Comparison of ENCODE assay signal across 8 cellular contexts in genomic region chrX:12770440-12770839, GRCh38. TPM values are rescaled to one million over a fixed set of nuclear protein-coding genes. Genes with fewer than 3 reads are reported as not detected.
DNase-seq lines count a peak whose midpoint lies in the region; ATAC-seq and TF ChIP-seq lines count a peak whose summit lies in the region.

No MANE protein-coding gene starts in this region.

- DNase-seq in natural killer cell (no peak), NCI-H82 treated with DMSO at 0.1 percent for 48 hours (lab: John Stamatoyannopoulos, UW; ENCODE audit: unreplicated experiment) (peak; percentile 8), epithelial cell of proximal tubule (ENCODE audit: low read depth) (no peak), retinal pigment epithelial cell (ENCODE audit: low read depth) (no peak), NCI-H1694 treated with DMSO at 0.1 percent for 48 hours (lab: John Stamatoyannopoulos, UW) (no peak)
- no peak for DNase-seq in natural killer cell treated with Interleukin-12 subunit alpha and Interleukin-12 subunit beta and Interleukin-15 and Interleukin-18, amount 100 ng/mL, for 72 hours (ENCODE audit: low spot score)

- no peaks in the 10 kb centered on the region for H3K9me3 Mint-ChIP-seq in natural killer cell
- H3K9me3 Mint-ChIP-seq in natural killer cell treated with Interleukin-12 subunit alpha and Interleukin-12 subunit beta and Interleukin-15 and Interleukin-18, amount 100 ng/mL, for 72 hours: no peaks in the 10 kb centered on the region

- no peak overlapping the region for H3K27ac Mint-ChIP-seq in natural killer cell
- no peak overlapping the region for H3K27ac Mint-ChIP-seq in natural killer cell treated with Interleukin-12 subunit alpha and Interleukin-12 subunit beta and Interleukin-15 and Interleukin-18, amount 100 ng/mL, for 72 hours

- peaks cover 0 to 7% of the 10 kb centered on the region in 2 donors for H3K4me1 Mint-ChIP-seq in natural killer cell
- peaks cover 0 to 4% of the 10 kb centered on the region in 2 donors for H3K4me1 Mint-ChIP-seq in natural killer cell treated with Interleukin-12 subunit alpha and Interleukin-12 subunit beta and Interleukin-15 and Interleukin-18, amount 100 ng/mL, for 72 hours (ENCODE audit: low read depth in 2 of 2)

- intact Hi-C loops in natural killer cell (cut with micrococcal nuclease): no loop called here

- no peak overlapping the region for H3K4me3 Mint-ChIP-seq in natural killer cell
- no peak overlapping the region for H3K4me3 Mint-ChIP-seq in natural killer cell treated with Interleukin-12 subunit alpha and Interleukin-12 subunit beta and Interleukin-15 and Interleukin-18, amount 100 ng/mL, for 72 hours

- no peak overlapping the region for H3K4me3 ChIP-seq in epithelial cell of proximal tubule (ENCODE audit: low read depth, low read length)
- H3K4me3 ChIP-seq in retinal pigment epithelial cell (ENCODE audit: low read length): no peak overlapping the region

- H3K36me3 Mint-ChIP-seq in natural killer cell: no peaks in the 10 kb centered on the region
- no peaks in the 10 kb centered on the region for H3K36me3 Mint-ChIP-seq in natural killer cell treated with Interleukin-12 subunit alpha and Interleukin-12 subunit beta and Interleukin-15 and Interleukin-18, amount 100 ng/mL, for 72 hours

- TF ChIP-seq CTCF in natural killer cell (IDR thresholded peaks at IDR 0.05) (peak; percentile 33), epithelial cell of proximal tubule (conservative IDR thresholded peaks at IDR 0.05; ENCODE audit: low read depth, low read length) (peak; percentile 42), retinal pigment epithelial cell (conservative IDR thresholded peaks at IDR 0.05; ENCODE audit: low read depth, low read length) (peak; percentile 48)

- no peak for ATAC-seq in natural killer cell
- no peak for ATAC-seq in natural killer cell treated with Interleukin-12 subunit alpha and Interleukin-12 subunit beta and Interleukin-15 and Interleukin-18, amount 100 ng/mL, for 72 hours
- ATAC-seq in GM19452 (IDR thresholded peaks at IDR 0.05; ENCODE audit: unreplicated experiment): no peak
- ATAC-seq in HG02678 (IDR thresholded peaks at IDR 0.05; ENCODE audit: unreplicated experiment): no peak

- peaks cover 11 to 37% of the 10 kb centered on the region in 2 donors for H3K27me3 Mint-ChIP-seq in natural killer cell (ENCODE audit: low read depth in 2 of 2)
- peaks cover 27 to 38% of the 10 kb centered on the region in 2 donors for H3K27me3 Mint-ChIP-seq in natural killer cell treated with Interleukin-12 subunit alpha and Interleukin-12 subunit beta and Interleukin-15 and Interleukin-18, amount 100 ng/mL, for 72 hours

RNA-seq across cellular contexts. Expression of gene PRPS2, which starts 20.8 kb away (rescaled TPM):
- total RNA-seq in natural killer cell (10 to 100 TPM; 18.9 to 20.4 (median 20.1) TPM), epithelial cell of proximal tubule (54.0 and 73.8 TPM in 2 replicates)
- 10 to 100 TPM; 52.3 to 70.2 TPM for total RNA-seq in natural killer cell treated with Interleukin-12 subunit alpha and Interleukin-12 subunit beta and Interleukin-15 and Interleukin-18, amount 100 ng/mL, for 72 hours
